35 cellular contexts compared by ENCODE assay signal in the genomic region with DNA sequence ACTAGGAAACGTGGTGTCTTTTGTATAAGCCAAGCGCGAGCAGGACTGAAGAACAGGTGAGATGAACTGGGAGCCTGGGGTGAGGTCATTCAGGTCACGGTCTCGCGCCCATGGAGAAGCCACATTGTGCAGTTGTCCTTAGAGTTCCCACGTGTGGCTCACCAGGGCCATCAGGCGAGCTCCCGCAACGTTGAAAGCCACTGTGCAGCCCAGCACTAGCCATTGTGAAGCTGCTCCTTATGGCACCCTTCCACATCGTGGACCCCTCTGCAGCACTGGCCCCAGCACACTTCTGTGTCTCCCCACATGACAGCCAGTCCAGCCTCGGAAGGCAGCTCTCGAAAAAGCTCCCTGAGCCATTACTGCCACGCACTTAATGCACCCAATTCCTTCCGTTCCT. TPM values are rescaled to one million over a fixed set of nuclear protein-coding genes. Genes with fewer than 3 reads are reported as not detected.
"Had no signal": no experiment of that assay in that cellular context is flagged by ENCODE, and none has a peak within 500 bp of the region (broad histone marks: within the 10 kb centered on the region; RNA-seq: fewer than 3 reads in every experiment).

No MANE protein-coding gene starts in this region.

- H3K4me1 Mint-ChIP-seq: activated CD4-positive, alpha-beta T cell treated with anti-CD3 and anti-CD28 coated beads, Interleukin-2, amount 10 ng/mL, durations not matched to agents 24 days and 14 days; activated CD8-positive, alpha-beta memory T cell treated with anti-CD3 and anti-CD28 coated beads, Interleukin-2, amount 10 ng/mL, durations not matched to agents 7 days and 5 days had no signal

- H3K36me3 Mint-ChIP-seq: activated CD4-positive, alpha-beta memory T cell treated with anti-CD3 and anti-CD28 coated beads for 36 hours; activated CD8-positive, alpha-beta memory T cell treated with anti-CD3 and anti-CD28 coated beads, Interleukin-2, amount 10 ng/mL, durations not matched to agents 7 days and 5 days; activated naive CD4-positive, alpha-beta T cell treated with anti-CD3 and anti-CD28 coated beads, Interleukin-2, amount 10 ng/mL, durations not matched to agents 7 days and 5 days; activated naive CD4-positive, alpha-beta T cell treated with anti-CD3 and anti-CD28 coated beads, Interleukin-2, amount 50 U/mL, for 72 hours; activated naive CD8-positive, alpha-beta T cell treated with anti-CD3 and anti-CD28 coated beads, Interleukin-2, amount 10 ng/mL, durations not matched to agents 7 days and 5 days; brain had no signal

- H3K27me3 Mint-ChIP-seq: activated CD4-positive, alpha-beta memory T cell treated with anti-CD3 and anti-CD28 coated beads for 36 hours; activated CD4-positive, alpha-beta T cell treated with anti-CD3 and anti-CD28 coated beads for 36 hours; effector memory CD8-positive, alpha-beta T cell had no signal

- H3K27ac Mint-ChIP-seq: activated CD4-positive, alpha-beta memory T cell treated with anti-CD3 and anti-CD28 coated beads for 36 hours; activated CD4-positive, alpha-beta T cell treated with anti-CD3 and anti-CD28 coated beads for 36 hours; activated CD4-positive, alpha-beta T cell treated with anti-CD3 and anti-CD28 coated beads, Interleukin-2, amount 10 ng/mL, durations not matched to agents 24 days and 14 days; activated CD8-positive, alpha-beta memory T cell treated with anti-CD3 and anti-CD28 coated beads, Interleukin-2, amount 10 ng/mL, durations not matched to agents 7 days and 5 days; activated CD8-positive, alpha-beta T cell treated with anti-CD3 and anti-CD28 coated beads, Interleukin-2, amount 10 ng/mL, durations not matched to agents 7 days and 5 days; activated naive CD4-positive, alpha-beta T cell treated with anti-CD3 and anti-CD28 coated beads, Interleukin-2, amount 10 ng/mL, durations not matched to agents 7 days and 5 days; activated naive CD4-positive, alpha-beta T cell treated with anti-CD3 and anti-CD28 coated beads, Interleukin-2, amount 50 U/mL, for 72 hours; activated naive CD8-positive, alpha-beta T cell treated with anti-CD3 and anti-CD28 coated beads, Interleukin-2, amount 10 ng/mL, durations not matched to agents 7 days and 5 days; brain; dendritic cell treated with granulocyte-macrophage colony-stimulating factor and Interleukin-4, amounts not matched to agents 40 ng/mL and 50 ng/mL, for 4 days; effector memory CD8-positive, alpha-beta T cell had no signal

- H3K9me3 Mint-ChIP-seq: activated CD4-positive, alpha-beta memory T cell treated with anti-CD3 and anti-CD28 coated beads for 36 hours; activated CD4-positive, alpha-beta T cell treated with anti-CD3 and anti-CD28 coated beads, Interleukin-2, amount 10 ng/mL, durations not matched to agents 24 days and 14 days; activated naive CD4-positive, alpha-beta T cell treated with anti-CD3 and anti-CD28 coated beads, Interleukin-2, amount 10 ng/mL, durations not matched to agents 7 days and 5 days; activated naive CD4-positive, alpha-beta T cell treated with anti-CD3 and anti-CD28 coated beads, Interleukin-2, amount 50 U/mL, for 72 hours; activated naive CD8-positive, alpha-beta T cell treated with anti-CD3 and anti-CD28 coated beads, Interleukin-2, amount 10 ng/mL, durations not matched to agents 7 days and 5 days; dendritic cell treated with granulocyte-macrophage colony-stimulating factor and Interleukin-4, amounts not matched to agents 40 ng/mL and 50 ng/mL, for 4 days; effector memory CD8-positive, alpha-beta T cell had no signal

- H3K27ac ChIP-seq: ascending aorta, breast epithelium, cardiac muscle cell, coronary artery, esophagus squamous epithelium, gastroesophageal sphincter had no signal

- DNase-seq: activated CD4-positive, alpha-beta memory T cell treated with anti-CD3 and anti-CD28 coated beads for 36 hours; activated CD4-positive, alpha-beta T cell treated with anti-CD3 and anti-CD28 coated beads for 36 hours; activated CD4-positive, alpha-beta T cell treated with anti-CD3 and anti-CD28 coated beads, Interleukin-2, amount 10 ng/mL, durations not matched to agents 24 days and 14 days; activated CD4-positive, CD25-positive, alpha-beta regulatory T cell; activated CD4-positive, CD25-positive, alpha-beta regulatory T cell treated with anti-CD3 and anti-CD28 coated beads, Interleukin-2, amount 50 U/mL, for 72 hours; activated CD8-positive, alpha-beta memory T cell treated with anti-CD3 and anti-CD28 coated beads, Interleukin-2, amount 10 ng/mL, durations not matched to agents 7 days and 5 days; activated CD8-positive, alpha-beta memory T cell treated with anti-CD3 and anti-CD28 coated beads, Interleukin-2, amount 50 U/mL, for 4 hours; activated CD8-positive, alpha-beta T cell treated with anti-CD3 and anti-CD28 coated beads, Interleukin-2, amount 10 ng/mL, durations not matched to agents 7 days and 5 days; activated gamma-delta T cell; activated naive CD4-positive, alpha-beta T cell; activated naive CD4-positive, alpha-beta T cell treated with anti-CD3 and anti-CD28 coated beads, Interleukin-2, amount 10 ng/mL, durations not matched to agents 7 days and 5 days; activated naive CD8-positive, alpha-beta T cell treated with anti-CD3 and anti-CD28 coated beads, Interleukin-2, amount 10 ng/mL, durations not matched to agents 7 days and 5 days; activated T-cell treated with anti-CD3 and anti-CD28 coated beads, Interleukin-2, amount 50 U/mL, for 1 hour; activated T-cell treated with anti-CD3 and anti-CD28 coated beads, Interleukin-2, amount 50 U/mL, for 48 hours; central memory CD4-positive, alpha-beta T cell; cerebellar nuclear complex; effector CD4-positive, alpha-beta T cell; effector memory CD8-positive, alpha-beta T cell; erythroblast; esophagus squamous epithelium; foreskin melanocyte; T-helper 2 cell had no signal

- H3K27me3 ChIP-seq: ascending aorta, breast epithelium, cardiac muscle cell, esophagus squamous epithelium, gastroesophageal sphincter had no signal

- H3K9me3 ChIP-seq: ascending aorta, breast epithelium, esophagus squamous epithelium, gastroesophageal sphincter had no signal

- H3K4me3 ChIP-seq: ascending aorta, breast epithelium, cardiac muscle cell, coronary artery, esophagus squamous epithelium, gastroesophageal sphincter had no signal

- H3K36me3 ChIP-seq: ascending aorta, breast epithelium, cardiac muscle cell, esophagus squamous epithelium, gastroesophageal sphincter had no signal

- H3K4me1 ChIP-seq: ascending aorta, breast epithelium, esophagus squamous epithelium, gastroesophageal sphincter had no signal

- H3K4me3 Mint-ChIP-seq: activated CD4-positive, alpha-beta memory T cell treated with anti-CD3 and anti-CD28 coated beads for 36 hours; activated CD4-positive, alpha-beta T cell treated with anti-CD3 and anti-CD28 coated beads for 36 hours; activated CD4-positive, alpha-beta T cell treated with anti-CD3 and anti-CD28 coated beads, Interleukin-2, amount 10 ng/mL, durations not matched to agents 24 days and 14 days; activated CD8-positive, alpha-beta memory T cell treated with anti-CD3 and anti-CD28 coated beads, Interleukin-2, amount 10 ng/mL, durations not matched to agents 7 days and 5 days; activated CD8-positive, alpha-beta T cell treated with anti-CD3 and anti-CD28 coated beads, Interleukin-2, amount 10 ng/mL, durations not matched to agents 7 days and 5 days; activated naive CD4-positive, alpha-beta T cell treated with anti-CD3 and anti-CD28 coated beads, Interleukin-2, amount 10 ng/mL, durations not matched to agents 7 days and 5 days; activated naive CD8-positive, alpha-beta T cell treated with anti-CD3 and anti-CD28 coated beads, Interleukin-2, amount 10 ng/mL, durations not matched to agents 7 days and 5 days; brain; dendritic cell treated with granulocyte-macrophage colony-stimulating factor and Interleukin-4, amounts not matched to agents 40 ng/mL and 50 ng/mL, for 4 days; effector memory CD8-positive, alpha-beta T cell had no signal

RNA-seq across cellular contexts. Expression of a gene that starts 29.8 kb away (rescaled TPM):
- total RNA-seq: activated CD4-positive, alpha-beta memory T cell treated with anti-CD3 and anti-CD28 coated beads for 36 hours; activated CD4-positive, alpha-beta T cell treated with anti-CD3 and anti-CD28 coated beads for 36 hours; activated CD4-positive, alpha-beta T cell treated with anti-CD3 and anti-CD28 coated beads, Interleukin-2, amount 10 ng/mL, durations not matched to agents 24 days and 14 days; activated CD8-positive, alpha-beta memory T cell treated with anti-CD3 and anti-CD28 coated beads for 36 hours; activated CD8-positive, alpha-beta memory T cell treated with anti-CD3 and anti-CD28 coated beads, Interleukin-2, amount 10 ng/mL, durations not matched to agents 7 days and 5 days; activated CD8-positive, alpha-beta T cell treated with anti-CD3 and anti-CD28 coated beads, Interleukin-2, amount 10 ng/mL, durations not matched to agents 7 days and 5 days; activated naive CD4-positive, alpha-beta T cell treated with anti-CD3 and anti-CD28 coated beads, Interleukin-2, amount 50 U/mL, for 72 hours; activated naive CD8-positive, alpha-beta T cell treated with anti-CD3 and anti-CD28 coated beads, Interleukin-2, amount 10 ng/mL, durations not matched to agents 7 days and 5 days; ascending aorta; breast epithelium; cardiac muscle cell; esophagus squamous epithelium; fibroblast of lung; fibroblast of villous mesenchyme; gastroesophageal sphincter; glomerular endothelial cell; T-helper 1 cell treated with Interleukin-12 subunit alpha and Interleukin-12 subunit beta and Interleukin-4 antibody, amounts not matched to agents 30 ng/mL and 1 ng/mL, for 36 hours had no signal
